Comparison of ENCODE assay signal across 1 cellular context in genomic region chr11:45620243-45620642, GRCh38.
TF ChIP-seq lines count a peak whose summit lies in the region.

No MANE protein-coding gene starts in this region.

TF ChIP-seq in H1, 55 proteins besides CTCF, POLR2A, EP300 and RAD21 (continued from another document):
- TF ChIP-seq NANOG (IDR thresholded peaks at IDR 0.05; ENCODE audit: insufficient read depth, low read depth, low read length, poor library complexity, severe bottlenecking) (no peak), GABPA (IDR thresholded peaks at IDR 0.05; ENCODE audit: borderline replicate concordance, insufficient read depth, low read length) (no peak), BRCA1 (IDR thresholded peaks at IDR 0.05; ENCODE audit: low read depth, low read length) (no peak), CHD2 (IDR thresholded peaks at IDR 0.05; ENCODE audit: low read length) (no peak)
TF ChIP-seq in H1: peak in this region for 0.
